ENCODE assay signal across 13 cellular contexts in genomic region chr17:18922596-18922995, GRCh38. TPM values are rescaled to one million over a fixed set of nuclear protein-coding genes. Genes with fewer than 3 reads are reported as not detected.
DNase-seq lines count a peak whose midpoint lies in the region; ATAC-seq, FAIRE-seq and TF ChIP-seq lines count a peak whose summit lies in the region.
"Not testable (repeated sequence)": the region's sequence is repeated elsewhere in the genome, so short reads cannot be mapped to it uniquely, and the experiment has no call there.
"Had no signal": no experiment of that assay in that cellular context is flagged by ENCODE, and none has a peak within 500 bp of the region (broad histone marks: within the 10 kb centered on the region; RNA-seq: fewer than 3 reads in every experiment).

No MANE protein-coding gene starts in this region.

- H3K27ac ChIP-seq in CD4-positive, CD25-positive, alpha-beta regulatory T cell (ENCODE audit: insufficient read depth, low read length, poor library complexity, severe bottlenecking), result not testable (repeated sequence)
- H3K27ac ChIP-seq in MM.1S (ENCODE audit: low read length) (peak overlapping the region; percentile 49; the same call in 1 of the 2 replicates), SU-DHL-6 (ENCODE audit: low read depth, low read length) (peak overlapping the region; percentile 89), foreskin keratinocyte (peak overlapping the region; percentile 47)

- peak; percentile 41 for FAIRE-seq in GM18507 (lab: Jason Lieb, UNC)

- ATAC-seq in CD4-positive, CD25-positive, alpha-beta regulatory T cell (ENCODE audit: low read depth in 2 of 2); activated CD8-positive, alpha-beta T cell treated with anti-CD3 and anti-CD28 coated beads for 36 hours; foreskin keratinocyte: not testable (repeated sequence)
- ATAC-seq in stimulated activated naive B cell treated with anti-CD40 and anti-IgM and Interleukin-4, amounts not matched to agents 10 μg/mL and 1 μg/mL and 100 μg/mL, for 72 hours (replicated peaks), result peak in 1 of 2 donors; percentile 12

- peaks cover 26% of the 10 kb centered on the region for H3K36me3 Mint-ChIP-seq in CD4-positive, CD25-positive, alpha-beta regulatory T cell
- H3K36me3 Mint-ChIP-seq in activated CD8-positive, alpha-beta T cell treated with anti-CD3 and anti-CD28 coated beads for 36 hours (ENCODE audit: low read depth), result peaks cover 43% of the 10 kb centered on the region
- peaks cover 37% of the 10 kb centered on the region for H3K36me3 Mint-ChIP-seq in activated naive CD8-positive, alpha-beta T cell treated with anti-CD3 and anti-CD28 coated beads for 36 hours
- peaks cover 17 to 35% of the 10 kb centered on the region in 2 donors for H3K36me3 Mint-ChIP-seq in stimulated activated naive B cell treated with anti-CD40 and anti-IgM and Interleukin-4, amounts not matched to agents 10 μg/mL and 1 μg/mL and 100 μg/mL, for 72 hours

- H3K4me3 ChIP-seq in CD4-positive, CD25-positive, alpha-beta regulatory T cell (ENCODE audit: low read depth, low read length); MM.1S (ENCODE audit: low read length); SU-DHL-6 (ENCODE audit: insufficient read depth, low read length, poor library complexity, severe bottlenecking): not testable (repeated sequence)

- H4K20me1 ChIP-seq in MM.1S (ENCODE audit: insufficient read depth, low read length); SU-DHL-6 (ENCODE audit: low read depth, low read length): not testable (repeated sequence)

- H3K36me3 ChIP-seq in CD4-positive, CD25-positive, alpha-beta regulatory T cell (ENCODE audit: control insufficient read depth, insufficient read depth, low read length), result peaks cover 17% of the 10 kb centered on the region
- H3K36me3 ChIP-seq in MM.1S (replicated peaks; ENCODE audit: insufficient read depth, low read length), result not testable (repeated sequence)
- peaks cover 17% of the 10 kb centered on the region; the same call in 1 of the 2 replicates for H3K36me3 ChIP-seq in SU-DHL-6 (ENCODE audit: low read length)

- H3K9me2 ChIP-seq in MM.1S (replicated peaks; ENCODE audit: insufficient read depth, low read length); SU-DHL-6 (replicated peaks; ENCODE audit: insufficient read depth, low read length): not testable (repeated sequence)

- CTCF ChIA-PET in activated CD8-positive, alpha-beta T cell treated with anti-CD3 and anti-CD28 coated beads for 36 hours (lab: Charles Lee), result not testable (repeated sequence)

- H3F3A ChIP-seq in MM.1S (ENCODE audit: insufficient read depth, low read length), result not testable (repeated sequence)
- peaks cover 40% of the 10 kb centered on the region for H3F3A ChIP-seq in SU-DHL-6 (ENCODE audit: insufficient read depth)

- not testable (repeated sequence) for H3K4me2 ChIP-seq in MM.1S (ENCODE audit: low read depth, low read length)
- peak overlapping the region; percentile 55 for H3K4me2 ChIP-seq in SU-DHL-6 (ENCODE audit: low read depth, low read length, poor library complexity, severe bottlenecking)

- not testable (repeated sequence) for H3K9me3 ChIP-seq in CD4-positive, CD25-positive, alpha-beta regulatory T cell (ENCODE audit: control insufficient read depth in 2 of 2, low read length in 2 of 2); MM.1S (replicated peaks; ENCODE audit: insufficient read depth, low read length); SU-DHL-6 (ENCODE audit: insufficient read depth, low read length)

- peaks cover 52% of the 10 kb centered on the region for H3K4me1 ChIP-seq in CD4-positive, CD25-positive, alpha-beta regulatory T cell (ENCODE audit: control insufficient read depth, insufficient read depth, low read length, poor library complexity, severe bottlenecking)
- H3K4me1 ChIP-seq in MM.1S (ENCODE audit: low read length) (peaks cover 15% of the 10 kb centered on the region), foreskin keratinocyte (peaks cover 18% of the 10 kb centered on the region)

- not testable (repeated sequence) for H3K27me3 ChIP-seq in CD4-positive, CD25-positive, alpha-beta regulatory T cell (ENCODE audit: control insufficient read depth, insufficient read depth, low read length); MM.1S (replicated peaks; ENCODE audit: insufficient read depth, low read length); SU-DHL-6 (ENCODE audit: low read length); foreskin keratinocyte

- H3K79me2 ChIP-seq in MM.1S (ENCODE audit: low read length), result not testable (repeated sequence)
- peaks cover 41% of the 10 kb centered on the region for H3K79me2 ChIP-seq in SU-DHL-6 (ENCODE audit: insufficient read depth, low read length)

- not testable (repeated sequence) for H3K9me3 Mint-ChIP-seq in CD4-positive, CD25-positive, alpha-beta regulatory T cell; activated CD8-positive, alpha-beta T cell treated with anti-CD3 and anti-CD28 coated beads for 36 hours; activated naive CD8-positive, alpha-beta T cell treated with anti-CD3 and anti-CD28 coated beads for 36 hours; stimulated activated naive B cell treated with anti-CD40 and anti-IgM and Interleukin-4, amounts not matched to agents 10 μg/mL and 1 μg/mL and 100 μg/mL, for 72 hours

- H3K4me1 Mint-ChIP-seq in CD4-positive, CD25-positive, alpha-beta regulatory T cell, result peaks cover 42 to 78% (median 51%) of the 10 kb centered on the region in 4 donors
- peaks cover 63% of the 10 kb centered on the region for H3K4me1 Mint-ChIP-seq in activated CD8-positive, alpha-beta T cell treated with anti-CD3 and anti-CD28 coated beads for 36 hours (ENCODE audit: low read depth)
- peaks cover 62% of the 10 kb centered on the region for H3K4me1 Mint-ChIP-seq in activated naive CD8-positive, alpha-beta T cell treated with anti-CD3 and anti-CD28 coated beads for 36 hours
- peaks cover 31 to 43% of the 10 kb centered on the region in 2 donors for H3K4me1 Mint-ChIP-seq in stimulated activated naive B cell treated with anti-CD40 and anti-IgM and Interleukin-4, amounts not matched to agents 10 μg/mL and 1 μg/mL and 100 μg/mL, for 72 hours

- H3K27ac Mint-ChIP-seq in CD4-positive, CD25-positive, alpha-beta regulatory T cell, result peak overlapping the region; percentile 54 to 86 (median 77)
- peak overlapping the region; percentile 86 for H3K27ac Mint-ChIP-seq in activated CD8-positive, alpha-beta T cell treated with anti-CD3 and anti-CD28 coated beads for 36 hours
- peak overlapping the region; percentile 84 for H3K27ac Mint-ChIP-seq in activated naive CD8-positive, alpha-beta T cell treated with anti-CD3 and anti-CD28 coated beads for 36 hours
- H3K27ac Mint-ChIP-seq in stimulated activated naive B cell treated with anti-CD40 and anti-IgM and Interleukin-4, amounts not matched to agents 10 μg/mL and 1 μg/mL and 100 μg/mL, for 72 hours, result peak overlapping the region; percentile 75

- H3K4me3 Mint-ChIP-seq in CD4-positive, CD25-positive, alpha-beta regulatory T cell, result peak overlapping the region in 2 of 4 donors; percentile 36 to 70
- not testable (repeated sequence) for H3K4me3 Mint-ChIP-seq in activated CD8-positive, alpha-beta T cell treated with anti-CD3 and anti-CD28 coated beads for 36 hours; activated naive CD8-positive, alpha-beta T cell treated with anti-CD3 and anti-CD28 coated beads for 36 hours
- H3K4me3 Mint-ChIP-seq in stimulated activated naive B cell treated with anti-CD40 and anti-IgM and Interleukin-4, amounts not matched to agents 10 μg/mL and 1 μg/mL and 100 μg/mL, for 72 hours, result peak overlapping the region in 1 of 2 donors; percentile 60

- intact Hi-C loops in activated CD8-positive, alpha-beta T cell treated with anti-CD3 and anti-CD28 coated beads for 36 hours (cut with micrococcal nuclease), result loop anchor here (5.0 kb wide), 1 partner anchor 65 kb away; the partner anchor contains the start of gene PRPSAP2

- not testable (repeated sequence) for H3K27me3 Mint-ChIP-seq in CD4-positive, CD25-positive, alpha-beta regulatory T cell; activated CD8-positive, alpha-beta T cell treated with anti-CD3 and anti-CD28 coated beads for 36 hours; activated naive CD8-positive, alpha-beta T cell treated with anti-CD3 and anti-CD28 coated beads for 36 hours; stimulated activated naive B cell treated with anti-CD40 and anti-IgM and Interleukin-4, amounts not matched to agents 10 μg/mL and 1 μg/mL and 100 μg/mL, for 72 hours

- DNase-seq in CD4-positive, CD25-positive, alpha-beta regulatory T cell; GM18507 (ENCODE audit: extremely low spot score, insufficient read length, low read depth); MM.1S; activated CD8-positive, alpha-beta T cell treated with anti-CD3 and anti-CD28 coated beads for 36 hours; activated naive CD8-positive, alpha-beta T cell treated with anti-CD3 and anti-CD28 coated beads for 36 hours; foreskin keratinocyte; stimulated activated naive B cell treated with anti-CD40 and anti-IgM and Interleukin-4, amounts not matched to agents 10 μg/mL and 1 μg/mL and 100 μg/mL, for 72 hours: not testable (repeated sequence)

- not testable (repeated sequence) for H3K9ac ChIP-seq in MM.1S (ENCODE audit: low read length)
- peak overlapping the region; percentile 48; the same call in 1 of the 2 replicates for H3K9ac ChIP-seq in SU-DHL-6 (ENCODE audit: low read length)

- TF ChIP-seq CTCF in MM.1S (IDR thresholded peaks at IDR 0.05; ENCODE audit: low read length); SU-DHL-6 (IDR thresholded peaks at IDR 0.05; ENCODE audit: insufficient read depth, low read length, poor library complexity, severe bottlenecking); activated CD8-positive, alpha-beta T cell treated with anti-CD3 and anti-CD28 coated beads for 36 hours (IDR thresholded peaks at IDR 0.05); foreskin keratinocyte (conservative IDR thresholded peaks at IDR 0.05): not testable (repeated sequence)

- H2AFZ ChIP-seq in MM.1S (ENCODE audit: low read length); SU-DHL-6 (ENCODE audit: low read depth, low read length, severe bottlenecking): not testable (repeated sequence)

- POLR2A ChIA-PET in activated CD8-positive, alpha-beta T cell treated with anti-CD3 and anti-CD28 coated beads for 36 hours (lab: Charles Lee), result not testable (repeated sequence)

RNA-seq across cellular contexts. Expression of gene SLC5A10, which starts 29.4 kb away (rescaled TPM):
- total RNA-seq in CD4-positive, CD25-positive, alpha-beta regulatory T cell, result not detected
- polyA plus RNA-seq in CD4-positive, CD25-positive, alpha-beta regulatory T cell, result under 1 TPM; 0.05 to 0.23 (median 0.16) TPM
- not detected for total RNA-seq in activated CD8-positive, alpha-beta T cell treated with anti-CD3 and anti-CD28 coated beads for 36 hours
- not detected for total RNA-seq in activated naive CD8-positive, alpha-beta T cell treated with anti-CD3 and anti-CD28 coated beads for 36 hours
- total RNA-seq in foreskin keratinocyte, result 0.14 TPM in 1 of 2 replicates, not detected in the other
- 0.06 TPM in 1 of 2 replicates, not detected in the other for polyA plus RNA-seq in foreskin keratinocyte
- total RNA-seq: A673; CD8-positive, alpha-beta memory T cell; H9; HFFc6; LHCN-M2 had no signal
- polyA plus RNA-seq: CD8-positive, alpha-beta memory T cell had no signal
